In the genomic region with DNA sequence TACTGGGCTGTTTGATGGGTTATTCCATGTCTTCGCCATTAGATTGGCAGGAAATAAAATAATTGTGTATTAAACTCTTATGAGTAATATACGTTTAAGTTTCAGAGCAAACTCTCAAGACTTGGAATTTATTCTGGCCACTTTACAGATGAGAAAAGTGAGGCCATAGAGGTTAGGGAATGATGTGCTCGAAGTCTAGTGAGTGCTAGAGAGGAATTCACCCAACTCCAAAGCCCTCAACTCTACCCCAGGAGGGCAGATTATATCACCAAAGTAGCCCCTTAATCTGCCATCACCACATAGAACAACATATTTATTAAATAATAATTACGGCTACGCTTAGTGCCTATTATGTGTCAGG, we compare ENCODE assay signal across 8 cellular contexts. TPM values are rescaled to one million over a fixed set of nuclear protein-coding genes. Genes with fewer than 3 reads are reported as not detected.
DNase-seq lines count a peak whose midpoint lies in the region; ATAC-seq, FAIRE-seq and TF ChIP-seq lines count a peak whose summit lies in the region.

No MANE protein-coding gene starts in this region.

- no peaks in the 10 kb centered on the region for H4K20me1 ChIP-seq in GM12878 (ENCODE audit: control insufficient read depth, insufficient read depth)

- H3K4me1 Mint-ChIP-seq in activated naive CD4-positive, alpha-beta T cell treated with anti-CD3 and anti-CD28 coated beads for 36 hours (ENCODE audit: low read depth) = peaks cover 20% of the 10 kb centered on the region

- no peak for FAIRE-seq in GM12878 (lab: Jason Lieb, UNC)

- TF ChIP-seq CTCF in GM12878 (IDR thresholded peaks at IDR 0.05 in 2 of 3, conservative IDR thresholded peaks at IDR 0.05 in 1 of 3; ENCODE audit: control insufficient read depth in 2 of 3, extremely low read depth in 1 of 3, insufficient read depth in 1 of 3, low read depth in 3 of 3, low read length in 3 of 3) (no peak), lower lobe of right lung (IDR thresholded peaks at IDR 0.05) (no peak), tibial nerve (IDR thresholded peaks at IDR 0.05) (no peak)

- ATAC-seq in GM12878 = no peak
- ATAC-seq in lower lobe of right lung = no peak
- ATAC-seq in GM18861 (IDR thresholded peaks at IDR 0.05; ENCODE audit: unreplicated experiment) = no peak
- ATAC-seq in GM19397 (IDR thresholded peaks at IDR 0.05; ENCODE audit: unreplicated experiment) = no peak

- peak overlapping the region; percentile 83 for H3K27ac Mint-ChIP-seq in activated naive CD4-positive, alpha-beta T cell treated with anti-CD3 and anti-CD28 coated beads for 36 hours

- peak overlapping the region; percentile 96 for H2AFZ ChIP-seq in GM12878 (ENCODE audit: control insufficient read depth, low read depth, low read length)

- WGBS in GM12878 (ENCODE audit: insufficient coverage, insufficient replicate concordance, low lambda C conversion rate, missing lambda C conversion rate) = 66% methylated on average over 5 of the region's 5 CpGs
- 63 to 66% methylated on average over 5 of the region's 5 CpGs for WGBS in tibial nerve, 2 donors

- peaks cover 10% of the 10 kb centered on the region for H3K79me2 ChIP-seq in GM12878 (ENCODE audit: control insufficient read depth, insufficient read depth, low read length)

- H3K36me3 ChIP-seq in GM12878 (ENCODE audit: control insufficient read depth in 2 of 2, insufficient read depth in 2 of 2, low read length in 1 of 2) (peaks cover 0 to 3% of the 10 kb centered on the region in 2 experiments; a peak in 2 of 4 replicates), lower lobe of right lung (peaks cover 9% of the 10 kb centered on the region), tibial nerve (peaks cover 0 to 11% (median 0%) of the 10 kb centered on the region in 3 donors)

- H3K27ac ChIP-seq in GM12878 (ENCODE audit: control insufficient read depth, insufficient read depth) = peak overlapping the region; percentile 79; the same call in 1 of the 2 replicates
- peak overlapping the region; percentile 92 for H3K27ac ChIP-seq in lower lobe of right lung
- peak overlapping the region; percentile 56 to 92 (median 86) for H3K27ac ChIP-seq in tibial nerve

- CTCF ChIA-PET in activated naive CD4-positive, alpha-beta T cell treated with anti-CD3 and anti-CD28 coated beads for 36 hours (lab: Charles Lee) = interaction anchor here (0.8 to 1.1 kb wide), 2 partner anchors 14 to 296 kb away, joined by 4 to 7 read pairs; no protein-coding TSS in a partner anchor
- CTCF ChIA-PET in GM12878 (lab: Yijun Ruan, JAX) = interaction anchor here (1.3 to 1.5 kb wide), 2 partner anchors 15 to 126 kb away, joined by 3 to 6 read pairs; no protein-coding TSS in a partner anchor

- H3K4me2 ChIP-seq in GM12878 (ENCODE audit: control insufficient read depth, insufficient read depth) = peak overlapping the region; percentile 87

- DNase-seq in activated naive CD4-positive, alpha-beta T cell treated with anti-CD3 and anti-CD28 coated beads for 36 hours = no peak
- no peak for DNase-seq in activated naive CD4-positive, alpha-beta T cell treated with anti-CD3 and anti-CD28 coated beads, Interleukin-2, amount 50 U/mL, for 16 hours
- DNase-seq in GM12878 (ENCODE audit: low read depth, low spot score) = no peak
- DNase-seq in lower lobe of right lung = no peak
- no peak for DNase-seq in tibial nerve (ENCODE audit: low spot score in 2 of 2)
- no peak for DNase-seq in NOMO-1 treated with DMSO at 0.1 percent for 48 hours (lab: John Stamatoyannopoulos, UW; ENCODE audit: unreplicated experiment)

- H3K4me3 ChIP-seq in GM12878 (peak overlapping the region; percentile 97), lower lobe of right lung (peak overlapping the region; percentile 99), tibial nerve (peak overlapping the region; percentile 76 to 98 (median 92))

- RAD21 ChIA-PET in GM12878 (lab: Charles Lee; ENCODE audit: unreplicated experiment) = no interaction called here

- POLR2A ChIA-PET in GM12878 (lab: Charles Lee) = interaction anchor here (0.9 kb wide), 1 partner anchor 622 kb away, joined by 4 read pairs; no protein-coding TSS in a partner anchor

- SMC1A ChIA-PET in GM12878 (lab: Charles Lee; ENCODE audit: uncharacterized antibody, unreplicated experiment) = no interaction called here

- peaks cover 3% of the 10 kb centered on the region for H3K27me3 Mint-ChIP-seq in activated naive CD4-positive, alpha-beta T cell treated with anti-CD3 and anti-CD28 coated beads for 36 hours (ENCODE audit: low read depth)

- TF ChIP-seq RAD21 in GM12878 (IDR thresholded peaks at IDR 0.05; ENCODE audit: insufficient read depth, low read depth, low read length) = no peak

- H3K27me3 ChIP-seq in GM12878 (replicated peaks in 1 of 2; ENCODE audit: control insufficient read depth in 2 of 2, insufficient read depth in 2 of 2, low read length in 1 of 2) (no peaks in the 10 kb centered on the region), lower lobe of right lung (ENCODE audit: low read depth) (peaks cover 17% of the 10 kb centered on the region), tibial nerve (peaks cover 0 to 9% of the 10 kb centered on the region in 2 donors)

- H3K4me1 ChIP-seq in GM12878 (ENCODE audit: control insufficient read depth, insufficient read depth, low read length) = no peaks in the 10 kb centered on the region
- peaks cover 33% of the 10 kb centered on the region for H3K4me1 ChIP-seq in lower lobe of right lung
- peaks cover 0 to 49% (median 14%) of the 10 kb centered on the region in 4 donors for H3K4me1 ChIP-seq in tibial nerve

- H3K9ac ChIP-seq in GM12878 (ENCODE audit: control insufficient read depth, insufficient read depth, low read length) = peak overlapping the region; percentile 71

- TF ChIP-seq POLR2A in GM12878 (IDR thresholded peaks at IDR 0.05; ENCODE audit: low read depth, low read length) (no peak), tibial nerve (IDR thresholded peaks at IDR 0.05) (no peak)

- TF ChIP-seq EP300 in GM12878 (IDR thresholded peaks at IDR 0.05; ENCODE audit: borderline replicate concordance in 1 of 2, control insufficient read depth in 1 of 2, low read depth in 2 of 2, low read length in 2 of 2) = no peak
- TF ChIP-seq EP300 in tibial nerve (IDR thresholded peaks at IDR 0.05) = no peak

- H3K4me3 Mint-ChIP-seq in activated naive CD4-positive, alpha-beta T cell treated with anti-CD3 and anti-CD28 coated beads for 36 hours = peak overlapping the region; percentile 91

- H3K9me3 ChIP-seq in GM12878 (replicated peaks; ENCODE audit: control insufficient read depth, insufficient read depth, low read length) (no peaks in the 10 kb centered on the region), lower lobe of right lung (no peaks in the 10 kb centered on the region), tibial nerve (no peaks in the 10 kb centered on the region)

- BruUV-seq in GM12878 (replicated peaks; lab: Mats Ljungman, UMichigan) = TSS peak; percentile 81

- H3K9me3 Mint-ChIP-seq in activated naive CD4-positive, alpha-beta T cell treated with anti-CD3 and anti-CD28 coated beads for 36 hours = no peaks in the 10 kb centered on the region

- intact Hi-C loops in activated naive CD4-positive, alpha-beta T cell treated with anti-CD3 and anti-CD28 coated beads for 36 hours (cut with micrococcal nuclease) = loop anchor here (1.0 kb wide), 1 partner anchor 125 kb away; the partner anchor contains the start of gene PINK1
- intact Hi-C loops in GM12878 (cut with micrococcal nuclease; ENCODE audit: unreplicated experiment) = no loop called here
- intact Hi-C loops in lower lobe of right lung (cut with DNase I) = no loop called here

- in situ Hi-C loops in GM12878 (cut with MboI) = no loop called here

- H3K36me3 Mint-ChIP-seq in activated naive CD4-positive, alpha-beta T cell treated with anti-CD3 and anti-CD28 coated beads for 36 hours (ENCODE audit: low read depth) = peaks cover 3% of the 10 kb centered on the region

RNA-seq across cellular contexts. Expression of gene MUL1, which starts 0.4 kb away (rescaled TPM):
- total RNA-seq in activated naive CD4-positive, alpha-beta T cell treated with anti-CD3 and anti-CD28 coated beads for 36 hours = 10 to 100 TPM; 10.9 to 12.1 TPM
- total RNA-seq in GM12878 (2013; cell fraction: nucleolus; rRNA removed) = 14.2 and 18.1 TPM in 2 replicates
- total RNA-seq in GM12878 (2014; rRNA removed) (14.7 and 15.6 TPM in 2 replicates), GM12878 (2014; rRNA removed; fragmentation: Illumina TruSeq; extraction: Trizol) (7.6 and 9.1 TPM in 2 replicates), GM12878 (2021) (19.6 and 21.0 TPM in 2 replicates), lower lobe of right lung (29.9 TPM), tibial nerve (10 to 100 TPM; 27.5 to 31.2 (median 30.6) TPM)
- polyA plus RNA-seq in GM12878 (2011; ENCODE audit: low read depth) = 8.6 TPM
- polyA plus RNA-seq in GM12878 (2011; rRNA removed) (7.7 and 15.3 TPM in 2 replicates), GM12878 (2014; fragmentation: Illumina TruSeq; extraction: Trizol) (6.9 and 12.2 TPM in 2 replicates), GM12878 (2014; fragmentation: Nextera tagmentation; extraction: Ambion mirVana) (1 to 10 TPM; 4.9 to 8.1 TPM), GM12878 (2014; rRNA removed) (16.3 and 19.1 TPM in 2 replicates), GM12878 (2016; fragmentation: Nextera tagmentation; extraction: Ambion mirVana) (10 to 100 TPM; 25.9 to 27.0 TPM)
- polyA plus RNA-seq in GM12878 (2011; cell fraction: cytosol; rRNA removed) = 20.4 TPM in 2 replicates
- 10.5 and 11.2 TPM in 2 replicates for polyA plus RNA-seq in GM12878 (2011; cell fraction: nucleus; rRNA removed)
- 12.7 and 14.5 TPM in 2 replicates for polyA plus RNA-seq in GM12878 (2012)
- 11.8 and 19.4 TPM in 2 replicates for polyA minus RNA-seq in GM12878 (2011; rRNA and poly(A)+ RNA removed)
- 5.2 and 6.3 TPM in 2 replicates for polyA minus RNA-seq in GM12878 (2011; cell fraction: cytosol; rRNA and poly(A)+ RNA removed)
- 6.8 and 12.2 TPM in 2 replicates for polyA minus RNA-seq in GM12878 (2011; cell fraction: nucleus; rRNA and poly(A)+ RNA removed)

RNA-seq across cellular contexts. Expression of gene CAMK2N1, which starts 22.4 kb away (rescaled TPM):
- under 1 TPM; 0.57 to 0.69 TPM for total RNA-seq in activated naive CD4-positive, alpha-beta T cell treated with anti-CD3 and anti-CD28 coated beads for 36 hours
- not detected in 2 replicates for total RNA-seq in GM12878 (2013; cell fraction: nucleolus; rRNA removed)
- total RNA-seq in GM12878 (2014; rRNA removed) (not detected in 2 replicates), GM12878 (2014; rRNA removed; fragmentation: Illumina TruSeq; extraction: Trizol) (not detected in 2 replicates), GM12878 (2021) (0.08 and 0.23 TPM in 2 replicates), lower lobe of right lung (43.0 TPM), tibial nerve (1 to 10 TPM; 2.4 to 5.9 (median 4.8) TPM)
- not detected for polyA plus RNA-seq in GM12878 (2011; ENCODE audit: low read depth)
- polyA plus RNA-seq in GM12878 (2011; rRNA removed) (not detected in 2 replicates), GM12878 (2014; fragmentation: Illumina TruSeq; extraction: Trizol) (not detected in 2 replicates), GM12878 (2014; fragmentation: Nextera tagmentation; extraction: Ambion mirVana) (not detected), GM12878 (2014; rRNA removed) (not detected in 2 replicates), GM12878 (2016; fragmentation: Nextera tagmentation; extraction: Ambion mirVana) (not detected)
- not detected in 2 replicates for polyA plus RNA-seq in GM12878 (2011; cell fraction: cytosol; rRNA removed)
- not detected in 2 replicates for polyA plus RNA-seq in GM12878 (2011; cell fraction: nucleus; rRNA removed)
- not detected in 2 replicates for polyA plus RNA-seq in GM12878 (2012)
- not detected in 2 replicates for polyA minus RNA-seq in GM12878 (2011; rRNA and poly(A)+ RNA removed)
- not detected in 2 replicates for polyA minus RNA-seq in GM12878 (2011; cell fraction: cytosol; rRNA and poly(A)+ RNA removed)
- polyA minus RNA-seq in GM12878 (2011; cell fraction: nucleus; rRNA and poly(A)+ RNA removed) = not detected in 2 replicates

RNA-seq across cellular contexts. Expression of gene FAM43B, which starts 44.0 kb away (rescaled TPM):
- total RNA-seq in activated naive CD4-positive, alpha-beta T cell treated with anti-CD3 and anti-CD28 coated beads for 36 hours = not detected
- not detected in 2 replicates for total RNA-seq in GM12878 (2013; cell fraction: nucleolus; rRNA removed)
- not detected in 2 replicates for total RNA-seq in GM12878 (2014; rRNA removed)
- not detected in 2 replicates for total RNA-seq in GM12878 (2014; rRNA removed; fragmentation: Illumina TruSeq; extraction: Trizol)
- not detected in 2 replicates for total RNA-seq in GM12878 (2021)
- not detected for polyA plus RNA-seq in GM12878 (2011; ENCODE audit: low read depth)
- not detected in 2 replicates for polyA plus RNA-seq in GM12878 (2011; rRNA removed)
- polyA plus RNA-seq in GM12878 (2011; cell fraction: cytosol; rRNA removed) = not detected in 2 replicates
- not detected in 2 replicates for polyA plus RNA-seq in GM12878 (2011; cell fraction: nucleus; rRNA removed)
- polyA plus RNA-seq in GM12878 (2012) = not detected in 2 replicates
- polyA plus RNA-seq in GM12878 (2014; fragmentation: Illumina TruSeq; extraction: Trizol) = not detected in 2 replicates
- polyA plus RNA-seq in GM12878 (2014; fragmentation: Nextera tagmentation; extraction: Ambion mirVana) = not detected
- polyA plus RNA-seq in GM12878 (2014; rRNA removed) = not detected in 2 replicates
- polyA plus RNA-seq in GM12878 (2016; fragmentation: Nextera tagmentation; extraction: Ambion mirVana) = not detected
- not detected in 2 replicates for polyA minus RNA-seq in GM12878 (2011; rRNA and poly(A)+ RNA removed)
- not detected in 2 replicates for polyA minus RNA-seq in GM12878 (2011; cell fraction: cytosol; rRNA and poly(A)+ RNA removed)
- polyA minus RNA-seq in GM12878 (2011; cell fraction: nucleus; rRNA and poly(A)+ RNA removed) = not detected in 2 replicates
- 0.38 TPM for total RNA-seq in lower lobe of right lung
- 1 to 10 TPM in 1 of 4 donors, under 1 TPM in 1, not detected in 2; 0.90 to 1.0 TPM for total RNA-seq in tibial nerve
